ENCODE assay signal across 8 cellular contexts in genomic region chr12:119036878-119037493, GRCh38. TPM values are rescaled to one million over a fixed set of nuclear protein-coding genes. Genes with fewer than 3 reads are reported as not detected.
DNase-seq lines count a peak whose midpoint lies in the region; ATAC-seq and TF ChIP-seq lines count a peak whose summit lies in the region.

No MANE protein-coding gene starts in this region.

- H3K4me3 ChIP-seq in GM12875 (ENCODE audit: low read depth, low read length), result no peak overlapping the region
- H3K4me3 ChIP-seq in PC-3 (ENCODE audit: low read length), result no peak overlapping the region
- H3K4me3 ChIP-seq in thoracic aorta, result no peak overlapping the region

- no TSS peak for BruUV-seq in PC-3 (replicated peaks; lab: Mats Ljungman, UMichigan)

- H3K27me3 ChIP-seq in PC-3 (ENCODE audit: low read length), result peaks cover 15% of the 10 kb centered on the region; the same call in 1 of the 2 replicates
- H3K27me3 ChIP-seq in thoracic aorta (replicated peaks; ENCODE audit: insufficient read depth), result no peaks in the 10 kb centered on the region

- no peaks in the 10 kb centered on the region for H3K36me3 ChIP-seq in PC-3 (ENCODE audit: low read depth, low read length)
- no peaks in the 10 kb centered on the region for H3K36me3 ChIP-seq in thoracic aorta

- H3K4me2 ChIP-seq in PC-3 (ENCODE audit: low read length), result no peak overlapping the region

- H3K4me1 ChIP-seq in PC-3 (ENCODE audit: insufficient read depth, low read length), result no peaks in the 10 kb centered on the region
- no peaks in the 10 kb centered on the region for H3K4me1 ChIP-seq in thoracic aorta (ENCODE audit: control insufficient read depth in 1 of 2, low read depth in 2 of 2)

- no peaks in the 10 kb centered on the region for H3F3A ChIP-seq in PC-3 (ENCODE audit: low read length, unreplicated experiment)

- no peaks in the 10 kb centered on the region for H3K9me2 ChIP-seq in PC-3 (replicated peaks; ENCODE audit: low read length)

- POLR2A ChIA-PET in PC-3 (lab: Charles Lee; ENCODE audit: unreplicated experiment), result no interaction called here

- no peaks in the 10 kb centered on the region for H4K20me1 ChIP-seq in PC-3 (ENCODE audit: low read length)

- DNase-seq in COLO668 (lab: John Stamatoyannopoulos, UW; ENCODE audit: unreplicated experiment) (peak; percentile 45), PC-3 (peak; percentile 39), germinal center (ENCODE audit: low spot score) (peak; percentile 28), thoracic aorta (ENCODE audit: low spot score) (no peak), AG08395 (ENCODE audit: low spot score) (no peak), GF-D8 (lab: John Stamatoyannopoulos, UW) (no peak)

- TF ChIP-seq CTCF in GM12875 (IDR thresholded peaks at IDR 0.05; ENCODE audit: borderline replicate concordance, insufficient read depth, low read depth, low read length) (peak; percentile 53; the same call in 1 of the 2 replicates), PC-3 (conservative IDR thresholded peaks at IDR 0.05; ENCODE audit: low read depth, low read length) (peak; percentile 73), thoracic aorta (IDR thresholded peaks at IDR 0.05) (peak; percentile 24)

- no peaks in the 10 kb centered on the region for H3K79me2 ChIP-seq in PC-3 (ENCODE audit: low read length)

- intact Hi-C loops in PC-3 (cut with micrococcal nuclease), result no loop called here

- CTCF ChIA-PET in PC-3 (lab: Charles Lee), result interaction anchor here (0.6 kb wide), 1 partner anchor 58 kb away, joined by 3 read pairs; no protein-coding TSS in a partner anchor

- H2AFZ ChIP-seq in PC-3 (ENCODE audit: low read length), result no peak overlapping the region

- H3K9me3 ChIP-seq in PC-3 (ENCODE audit: low read length) (no peaks in the 10 kb centered on the region), thoracic aorta (no peaks in the 10 kb centered on the region)

- ATAC-seq in PC-3 (no peak), thoracic aorta (ENCODE audit: insufficient number of reproducible peaks, low FRiP score, low read depth) (no peak), HG03378 (IDR thresholded peaks at IDR 0.05; ENCODE audit: unreplicated experiment) (no peak)

- no peak overlapping the region for H3K27ac ChIP-seq in PC-3 (ENCODE audit: low read length)
- H3K27ac ChIP-seq in thoracic aorta, result no peak overlapping the region

- H3K9ac ChIP-seq in PC-3 (ENCODE audit: low read length), result no peak overlapping the region

RNA-seq across cellular contexts. Expression of gene SRRM4, which starts 55.6 kb away (rescaled TPM):
- under 0.01 TPM in 1 of 2 replicates, not detected in the other for total RNA-seq in PC-3 (2014; rRNA removed)
- under 1 TPM in 1 of 2 donors, not detected in 1; 0.21 TPM for total RNA-seq in thoracic aorta

Comparison
In these comparisons a context has a peak if more than half of its experiments do, and no peak if none do; other contexts are left out.
1. DNase-seq: peak in COLO668 (single experiment), PC-3 (single experiment) and germinal center (single experiment); none in thoracic aorta (single experiment), AG08395 (single experiment) and GF-D8 (single experiment).
2. Peak in every context shown above with its lines, with median percentiles within 50 percentile points of each other: CTCF ChIP-seq.